20 cellular contexts compared by ENCODE assay signal in the genomic region with DNA sequence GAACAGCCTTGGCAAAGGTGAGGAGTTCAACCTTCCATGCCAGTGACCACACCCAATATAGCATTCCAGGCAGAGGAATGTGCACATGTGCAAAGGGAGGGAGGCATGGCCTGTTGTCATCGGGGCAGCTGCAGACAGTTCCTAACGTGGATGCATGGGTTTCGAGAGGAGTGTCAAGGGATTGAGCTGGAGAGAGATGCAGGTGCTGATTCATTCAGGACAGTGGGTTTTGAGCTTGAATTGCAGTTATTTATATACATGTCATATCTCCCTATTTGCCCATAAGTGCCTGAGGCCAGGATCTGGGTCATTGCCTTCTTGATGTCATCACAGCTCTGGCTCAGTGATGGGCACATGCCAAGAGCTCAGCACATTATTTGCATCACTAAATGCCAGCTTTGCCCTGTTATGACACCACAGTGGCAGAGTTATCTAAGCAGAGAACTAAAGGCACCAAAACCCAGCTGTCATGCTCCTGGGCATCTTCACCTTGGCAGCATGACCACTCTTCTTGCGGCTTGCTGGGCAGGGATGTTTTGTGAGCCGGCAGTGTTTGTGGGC.
DNase-seq lines count a peak whose midpoint lies in the region; ATAC-seq lines count a peak whose summit lies in the region.
"Had no signal": no experiment of that assay in that cellular context is flagged by ENCODE, and none has a peak within 500 bp of the region (broad histone marks: within the 10 kb centered on the region; RNA-seq: fewer than 3 reads in every experiment).

No MANE protein-coding gene starts in this region.

- H2BK15ac ChIP-seq in mesenchymal stem cell (ENCODE audit: low read depth, poor library complexity, severe bottlenecking): no peak overlapping the region

- H3K27me3 ChIP-seq in mesenchymal stem cell (ENCODE audit: control insufficient read depth in 1 of 2, insufficient read depth in 1 of 2, low read length in 2 of 2): peaks cover 0 to 37% of the 10 kb centered on the region in 2 experiments

- no peak overlapping the region for H3K27ac Mint-ChIP-seq in activated naive CD4-positive, alpha-beta T cell treated with anti-CD3 and anti-CD28 coated beads for 36 hours
- H3K27ac Mint-ChIP-seq: activated naive CD8-positive, alpha-beta T cell; activated T-cell treated with anti-CD3 and anti-CD28 coated beads, Interleukin-2, amount 50 U/mL, for 24 hours had no signal

- H3K36me3 ChIP-seq in mesenchymal stem cell (ENCODE audit: control insufficient read depth in 1 of 2, insufficient read depth in 2 of 2, low read depth in 1 of 2, low read length in 2 of 2): no peaks in the 10 kb centered on the region

- H3K9me3 Mint-ChIP-seq in activated naive CD4-positive, alpha-beta T cell treated with anti-CD3 and anti-CD28 coated beads for 36 hours: no peaks in the 10 kb centered on the region
- H3K9me3 Mint-ChIP-seq: activated T-cell treated with anti-CD3 and anti-CD28 coated beads, Interleukin-2, amount 50 U/mL, for 24 hours; nephron had no signal

- no peak overlapping the region for H3K18ac ChIP-seq in mesenchymal stem cell (ENCODE audit: low read depth in 1 of 2, low read length in 2 of 2)

- no peak overlapping the region for H3K4me2 ChIP-seq in mesenchymal stem cell (ENCODE audit: low read length, poor library complexity, severe bottlenecking)

- H3K4me1 Mint-ChIP-seq in activated naive CD4-positive, alpha-beta T cell treated with anti-CD3 and anti-CD28 coated beads for 36 hours (ENCODE audit: low read depth): no peaks in the 10 kb centered on the region

- no peaks in the 10 kb centered on the region for H3K79me1 ChIP-seq in mesenchymal stem cell (replicated peaks; ENCODE audit: low read length, poor library complexity, severe bottlenecking)

- H3K9me3 ChIP-seq in mesenchymal stem cell (ENCODE audit: control insufficient read depth, low read length): no peaks in the 10 kb centered on the region

- H2AK5ac ChIP-seq in mesenchymal stem cell (ENCODE audit: low read length, severe bottlenecking): no peak overlapping the region

- intact Hi-C loops in Right ventricle myocardium superior (cut with DNase I) (loop anchor here (5.0 kb wide), 1 partner anchor 95 kb away; no protein-coding TSS in a partner anchor), cardiac septum (cut with DNase I) (no loop called here), left colon (cut with DNase I, micrococcal nuclease) (no loop called here)
- intact Hi-C loops in activated naive CD4-positive, alpha-beta T cell treated with anti-CD3 and anti-CD28 coated beads for 36 hours (cut with micrococcal nuclease): no loop called here

- no peak overlapping the region for H4K8ac ChIP-seq in mesenchymal stem cell (ENCODE audit: low read length)

- no peak overlapping the region for H3K4ac ChIP-seq in mesenchymal stem cell (ENCODE audit: low read depth in 1 of 2, low read length in 2 of 2)

- no peaks in the 10 kb centered on the region for H3K36me3 Mint-ChIP-seq in activated naive CD4-positive, alpha-beta T cell treated with anti-CD3 and anti-CD28 coated beads for 36 hours (ENCODE audit: low read depth)
- H3K36me3 Mint-ChIP-seq: activated naive CD8-positive, alpha-beta T cell had no signal

- no peak overlapping the region for H3K23ac ChIP-seq in mesenchymal stem cell (ENCODE audit: low read length in 2 of 2)

- H4K91ac ChIP-seq in mesenchymal stem cell (ENCODE audit: low read length): no peak overlapping the region

- no peak overlapping the region for H2BK12ac ChIP-seq in mesenchymal stem cell (ENCODE audit: low read length in 2 of 2)

- H3K4me3 Mint-ChIP-seq in activated naive CD4-positive, alpha-beta T cell treated with anti-CD3 and anti-CD28 coated beads for 36 hours: no peak overlapping the region
- H3K4me3 Mint-ChIP-seq: activated naive CD8-positive, alpha-beta T cell; activated T-cell treated with anti-CD3 and anti-CD28 coated beads, Interleukin-2, amount 50 U/mL, for 24 hours had no signal

- no peaks in the 10 kb centered on the region for H3K4me1 ChIP-seq in mesenchymal stem cell (ENCODE audit: control insufficient read depth, insufficient read depth, low read depth, low read length)

- no peak overlapping the region for H2AFZ ChIP-seq in mesenchymal stem cell (ENCODE audit: low read depth, low read length)
- H2AFZ ChIP-seq: GM23248 had no signal

- CTCF ChIA-PET in activated naive CD4-positive, alpha-beta T cell treated with anti-CD3 and anti-CD28 coated beads for 36 hours (lab: Charles Lee): no interaction called here

- DNase-seq in Right ventricle myocardium superior (no peak), cardiac septum (ENCODE audit: low spot score) (no peak), left colon (peak in 1 of 2 donors; percentile 50), KBM-7 (no peak), mesenchymal stem cell (no peak)
- no peak for DNase-seq in activated naive CD4-positive, alpha-beta T cell treated with anti-CD3 and anti-CD28 coated beads for 36 hours
- DNase-seq: activated CD4-positive, alpha-beta T cell treated with anti-CD3 and anti-CD28 coated beads, Interleukin-2, amount 50 U/mL, for 48 hours; activated T-cell treated with anti-CD3 and anti-CD28 coated beads, Interleukin-2, amount 50 U/mL, for 24 hours; dermis blood vessel endothelial cell; DMS153; glutamatergic neuron; GM23248; SW 1271 had no signal

- in situ Hi-C loops in KBM-7 (cut with MboI; ENCODE audit: low pct_unique_long_range_greater_than_20kb, low sequenced_read_pairs): no loop called here

- H3K14ac ChIP-seq in mesenchymal stem cell (ENCODE audit: low read length in 2 of 2): no peak overlapping the region

- no peak overlapping the region for H3K9ac ChIP-seq in mesenchymal stem cell (ENCODE audit: low read length)
- H3K9ac ChIP-seq: GM23248 had no signal

- peak overlapping the region; percentile 63 for H3K27ac ChIP-seq in cingulate gyrus (ENCODE audit: low read depth, low read length)
- H3K27ac ChIP-seq in mesenchymal stem cell (ENCODE audit: low read length, poor library complexity, severe bottlenecking): no peak overlapping the region
- H3K27ac ChIP-seq: C4-2B, epithelial cell of prostate, GM23248 had no signal

- ATAC-seq in Right ventricle myocardium superior (ENCODE audit: poor library complexity) (peak; percentile 74), left colon (peak; percentile 85), GM18511 (IDR thresholded peaks at IDR 0.05; ENCODE audit: unreplicated experiment) (no peak)
- ATAC-seq: HepG2 had no signal

- no peak overlapping the region for H3K4me3 ChIP-seq in mesenchymal stem cell (ENCODE audit: insufficient read depth in 1 of 2, low read depth in 1 of 2, low read length in 2 of 2)
- H3K4me3 ChIP-seq: GM23248 had no signal

- H2BK5ac ChIP-seq in mesenchymal stem cell (ENCODE audit: low read depth, low read length, poor library complexity, severe bottlenecking): no peak overlapping the region

- H2BK120ac ChIP-seq in mesenchymal stem cell (ENCODE audit: low read depth, low read length): no peak overlapping the region

- H3K27me3 Mint-ChIP-seq in activated naive CD4-positive, alpha-beta T cell treated with anti-CD3 and anti-CD28 coated beads for 36 hours (ENCODE audit: low read depth): peaks cover 5% of the 10 kb centered on the region

- 92% methylated on average over 5 of the region's 5 CpGs for WGBS in mesenchymal stem cell
